8 cellular contexts compared by ENCODE assay signal in genomic region chr1:32448186-32448772, GRCh38. TPM values are rescaled to one million over a fixed set of nuclear protein-coding genes. Genes with fewer than 3 reads are reported as not detected.
DNase-seq lines count a peak whose midpoint lies in the region; ATAC-seq and TF ChIP-seq lines count a peak whose summit lies in the region.
"Not testable (repeated sequence)": the region's sequence is repeated elsewhere in the genome, so short reads cannot be mapped to it uniquely, and the experiment has no call there.

No MANE protein-coding gene starts in this region.

- H3K36me3 ChIP-seq in HUES6 (ENCODE audit: control insufficient read depth, insufficient read depth, low read length); WERI-Rb-1; brain microvascular endothelial cell (replicated peaks): not testable (repeated sequence)

- peak overlapping the region; percentile 70; the same call in 1 of the 2 replicates for H3K27ac ChIP-seq in HUES6 (ENCODE audit: low read depth, low read length)
- H3K27ac ChIP-seq in WERI-Rb-1; substantia nigra (ENCODE audit: low read depth, low read length, poor library complexity, severe bottlenecking): not testable (repeated sequence)
- peak overlapping the region; percentile 40 for H3K27ac ChIP-seq in brain microvascular endothelial cell

- peak overlapping the region; percentile 77 for H3K4me3 Mint-ChIP-seq in osteocyte (ENCODE audit: unreplicated experiment)

- in situ Hi-C loops in brain microvascular endothelial cell (cut with HindIII; ENCODE audit: low pct_ligation_motif_present, low sequenced_read_pairs) = not testable (repeated sequence)

- intact Hi-C loops in left ventricle myocardium superior (cut with micrococcal nuclease) = not testable (repeated sequence)

- H3K27ac Mint-ChIP-seq in osteocyte (ENCODE audit: unreplicated experiment) = peak overlapping the region; percentile 95

- not testable (repeated sequence) for H3K9me3 ChIP-seq in HUES6 (ENCODE audit: control insufficient read depth, insufficient read depth, low read depth, low read length)
- peaks cover 12% of the 10 kb centered on the region for H3K9me3 ChIP-seq in WERI-Rb-1 (ENCODE audit: severe bottlenecking)

- H3K4me1 Mint-ChIP-seq in osteocyte (ENCODE audit: unreplicated experiment) = peaks cover 15% of the 10 kb centered on the region

- H3K27me3 Mint-ChIP-seq in osteocyte (ENCODE audit: unreplicated experiment) = peaks cover 13% of the 10 kb centered on the region

- not testable (repeated sequence) for ATAC-seq in left ventricle myocardium superior

- DNase-seq in DMS153 (lab: John Stamatoyannopoulos, UW) = peak; percentile 66
- peak; percentile 59 for DNase-seq in NCI-H69 (lab: John Stamatoyannopoulos, UW)
- peak; percentile 82 for DNase-seq in WERI-Rb-1
- peak; percentile 83 for DNase-seq in brain microvascular endothelial cell
- DNase-seq in left ventricle myocardium superior = peak; percentile 78
- peak; percentile 94 for DNase-seq in osteocyte (ENCODE audit: extremely low spot score, unreplicated experiment)
- peak in 39 of 49 donors; percentile 6 to 76 (median 49) for DNase-seq in substantia nigra (lab: John Stamatoyannopoulos, UW)

- peaks cover 32% of the 10 kb centered on the region for H3K4me1 ChIP-seq in HUES6 (ENCODE audit: control insufficient read depth, insufficient read depth, low read length)

- not testable (repeated sequence) for H3K9me3 Mint-ChIP-seq in osteocyte (ENCODE audit: unreplicated experiment)

- TF ChIP-seq CTCF in WERI-Rb-1 (IDR thresholded peaks at IDR 0.05; ENCODE audit: low read depth, low read length) = peak; percentile 84
- TF ChIP-seq CTCF in brain microvascular endothelial cell (IDR thresholded peaks at IDR 0.05; ENCODE audit: low read depth, low read length, missing control alignments) = peak; percentile 84
- TF ChIP-seq CTCF in osteocyte (IDR thresholded peaks at IDR 0.05) = peak; percentile 95

- H3K4me3 ChIP-seq in HUES6 (ENCODE audit: low read depth, low read length) (peak overlapping the region; percentile 43), brain microvascular endothelial cell (ENCODE audit: low read depth, low read length) (peak overlapping the region; percentile 42)
- H3K4me3 ChIP-seq in WERI-Rb-1 (ENCODE audit: low read depth, low read length) = not testable (repeated sequence)

- not testable (repeated sequence) for H3K27me3 ChIP-seq in HUES6 (ENCODE audit: control insufficient read depth, insufficient read depth, low read length); WERI-Rb-1 (ENCODE audit: insufficient read depth, low read depth, severe bottlenecking); brain microvascular endothelial cell (replicated peaks)

- not testable (repeated sequence) for H3K36me3 Mint-ChIP-seq in osteocyte (ENCODE audit: unreplicated experiment)

- peak overlapping the region; percentile 64 for H3K9ac ChIP-seq in HUES6 (ENCODE audit: low read length)

RNA-seq across cellular contexts. Expression of gene ZBTB8B, which starts 16.6 kb away (rescaled TPM):
- total RNA-seq in left ventricle myocardium superior = not detected
- total RNA-seq in osteocyte = 0.08 and 0.10 TPM in 2 replicates

RNA-seq across cellular contexts. Expression of gene BSDC1, which starts 54.0 kb away (rescaled TPM):
- total RNA-seq in left ventricle myocardium superior (40.5 TPM), osteocyte (71.2 and 77.4 TPM in 2 replicates)
